Comparison of ENCODE assay signal across 10 cellular contexts in the genomic region with DNA sequence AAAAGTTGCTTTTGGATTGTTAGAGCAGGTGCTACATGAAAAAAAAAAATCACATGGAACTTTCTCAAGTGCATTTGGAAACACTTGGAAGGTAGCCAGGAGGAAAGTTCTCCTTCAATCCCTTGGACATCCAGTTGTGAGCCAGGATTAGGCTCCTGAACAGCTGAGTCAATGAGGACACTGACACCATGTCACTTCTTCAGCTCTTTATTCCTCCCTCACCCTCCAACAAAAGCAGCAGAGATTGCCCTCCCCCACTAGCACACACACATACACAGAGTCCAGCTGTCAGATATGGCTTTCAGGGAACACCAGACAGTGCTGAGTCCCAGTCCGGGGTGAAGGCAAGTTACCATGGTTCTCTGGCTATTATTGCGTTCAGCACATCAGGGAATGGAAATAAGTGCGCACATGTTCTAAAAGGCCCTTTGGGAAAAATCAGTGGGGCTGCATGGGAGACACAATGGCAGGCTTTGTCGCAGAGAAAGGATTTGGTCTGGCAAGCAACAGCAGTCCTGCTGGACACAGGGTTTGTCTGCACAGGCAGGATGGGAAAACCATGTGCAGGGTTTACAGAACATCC.
A peak's percentile ranks its signal among the peaks of the same experiment; 100 is the strongest.
DNase-seq lines count a peak whose midpoint lies in the region.
"Had no signal": no experiment of that assay in that cellular context is flagged by ENCODE, and none has a peak within 500 bp of the region (broad histone marks: within the 10 kb centered on the region; RNA-seq: fewer than 3 reads in every experiment).

No MANE protein-coding gene starts in this region.

- DNase-seq in DMS153 treated with DMSO at 0.1 percent for 48 hours (lab: John Stamatoyannopoulos, UW; ENCODE audit: unreplicated experiment) (peak; percentile 53), NCI-H82 (lab: John Stamatoyannopoulos, UW) (peak; percentile 86), fibroblast of the conjunctiva (ENCODE audit: low read depth) (peak; percentile 16), occipital lobe (lab: John Stamatoyannopoulos, UW) (peak; percentile 34), GOT3 (lab: John Stamatoyannopoulos, UW) (no peak), GDM1 (lab: John Stamatoyannopoulos, UW) (no peak), NCI-H1417 treated with DMSO at 0.1 percent for 48 hours (lab: John Stamatoyannopoulos, UW) (no peak), HT-29 (ENCODE audit: low spot score) (no peak)
- DNase-seq: activated CD4-positive, alpha-beta T cell treated with anti-CD3 and anti-CD28 coated beads for 1 hour; Karpas-422 had no signal

Comparison
In these comparisons a context has a peak if more than half of its experiments do, and no peak if none do; other contexts are left out.
1. DNase-seq: peak in DMS153 treated with DMSO at 0.1 percent for 48 hours (single experiment), NCI-H82 (single experiment), fibroblast of the conjunctiva (single experiment) and occipital lobe (single experiment); none in GOT3 (single experiment), GDM1 (single experiment), NCI-H1417 treated with DMSO at 0.1 percent for 48 hours (single experiment) and HT-29 (single experiment).